ENCODE assay signal across 24 cellular contexts in the genomic region with DNA sequence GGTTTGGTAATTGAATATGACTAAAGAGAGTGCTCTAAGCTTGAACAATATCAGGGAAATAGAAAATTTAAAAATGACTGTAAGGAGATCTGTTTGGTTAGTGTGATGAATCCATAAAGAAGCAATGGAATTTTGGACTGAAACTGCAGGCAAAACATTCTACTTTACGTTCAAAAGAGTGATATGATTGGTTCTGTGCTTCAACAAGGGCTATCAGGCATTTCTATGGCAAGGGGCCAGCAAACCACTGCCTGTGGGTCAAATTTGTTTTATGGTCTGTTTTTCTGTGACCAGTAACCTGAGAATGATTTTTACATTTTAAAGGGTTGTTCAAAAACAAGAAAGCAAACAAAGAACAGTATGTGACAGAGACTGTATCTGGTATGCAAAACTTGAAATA.
DNase-seq lines count a peak whose midpoint lies in the region; ATAC-seq and TF ChIP-seq lines count a peak whose summit lies in the region.
"Had no signal": no experiment of that assay in that cellular context is flagged by ENCODE, and none has a peak within 500 bp of the region (broad histone marks: within the 10 kb centered on the region; RNA-seq: fewer than 3 reads in every experiment).

No MANE protein-coding gene starts in this region.

- no peak for TF ChIP-seq CTCF in BE2C (IDR thresholded peaks at IDR 0.05; ENCODE audit: low read depth, low read length)
- TF ChIP-seq CTCF in HFFc6 (IDR thresholded peaks at IDR 0.05), result no peak
- TF ChIP-seq CTCF in mesothelial cell of epicardium (IDR thresholded peaks at IDR 0.05; ENCODE audit: unreplicated experiment), result no peak

- H3K9me3 Mint-ChIP-seq in HFFc6 (no peaks in the 10 kb centered on the region), mesothelial cell of epicardium (peaks cover 10% of the 10 kb centered on the region)
- H3K9me3 Mint-ChIP-seq: activated naive CD8-positive, alpha-beta T cell treated with anti-CD3 and anti-CD28 coated beads, Interleukin-2, amount 50 U/mL, for 24 hours; activated T-helper 17 cell treated with anti-CD3 and anti-CD28 coated beads, Interleukin-2, amount 50 U/mL, for 72 hours had no signal

- H3K27me3 Mint-ChIP-seq in HFFc6 (ENCODE audit: insufficient read depth) (peaks cover 1% of the 10 kb centered on the region; the same call in 1 of the 2 replicates), mesothelial cell of epicardium (ENCODE audit: low read depth) (no peaks in the 10 kb centered on the region)
- H3K27me3 Mint-ChIP-seq: B cell had no signal

- H3K27me3 ChIP-seq in BE2C, result no peaks in the 10 kb centered on the region
- H3K27me3 ChIP-seq: heart left ventricle, MG63 had no signal

- H3K4me3 ChIP-seq in BE2C (ENCODE audit: low read depth, low read length), result no peak overlapping the region
- H3K4me3 ChIP-seq: heart left ventricle, lower lobe of right lung, MG63, PC-9 had no signal

- H3K4me1 ChIP-seq in BE2C, result peaks cover 18% of the 10 kb centered on the region
- H3K4me1 ChIP-seq: heart left ventricle, lower lobe of right lung, parathyroid adenoma had no signal

- no peaks in the 10 kb centered on the region for H3K9me3 ChIP-seq in BE2C
- H3K9me3 ChIP-seq: heart left ventricle, lower lobe of right lung, MG63 had no signal

- no peak for ATAC-seq in HG03521 (IDR thresholded peaks at IDR 0.05; ENCODE audit: unreplicated experiment)
- ATAC-seq in GM21390 (IDR thresholded peaks at IDR 0.05; ENCODE audit: unreplicated experiment), result no peak
- ATAC-seq in GM19328 (IDR thresholded peaks at IDR 0.05; ENCODE audit: unreplicated experiment), result no peak
- ATAC-seq in GM19467 (IDR thresholded peaks at IDR 0.05; ENCODE audit: unreplicated experiment), result no peak
- ATAC-seq: activated naive CD8-positive, alpha-beta T cell treated with anti-CD3 and anti-CD28 coated beads, Interleukin-2, amount 50 U/mL, for 24 hours; activated T-helper 17 cell treated with anti-CD3 and anti-CD28 coated beads, Interleukin-2, amount 50 U/mL, for 72 hours; esophagus mucosa; heart left ventricle; lower lobe of right lung had no signal

- H3K27ac Mint-ChIP-seq in HFFc6 (no peak overlapping the region), mesothelial cell of epicardium (peak overlapping the region; percentile 77)
- H3K27ac Mint-ChIP-seq: activated naive CD8-positive, alpha-beta T cell treated with anti-CD3 and anti-CD28 coated beads, Interleukin-2, amount 50 U/mL, for 24 hours; activated T-helper 17 cell treated with anti-CD3 and anti-CD28 coated beads, Interleukin-2, amount 50 U/mL, for 72 hours; B cell; immature natural killer cell had no signal

- peak; percentile 83 for DNase-seq in BE2C
- peak; percentile 36 for DNase-seq in HFFc6
- peak; percentile 51 for DNase-seq in astrocyte of the hippocampus (ENCODE audit: low read depth, low spot score)
- no peak for DNase-seq in mesothelial cell of epicardium (ENCODE audit: low spot score in 2 of 2, unreplicated experiment in 2 of 2)
- DNase-seq: activated CD4-positive, alpha-beta T cell treated with anti-CD3 and anti-CD28 coated beads for 1 hour; activated naive CD8-positive, alpha-beta T cell treated with anti-CD3 and anti-CD28 coated beads, Interleukin-2, amount 50 U/mL, for 24 hours; caudate nucleus; effector CD4-positive, alpha-beta T cell; heart left ventricle; immature natural killer cell; lower lobe of right lung; MG63; NCI-H524; PC-9; stimulated activated CD4-positive, alpha-beta T cell treated with anti-CD3 and anti-CD28 coated beads, Interleukin-4, amount 100 ng/mL, for 1 hour; T-helper 9 cell had no signal

- H3K36me3 Mint-ChIP-seq in HFFc6 (ENCODE audit: low read depth), result no peaks in the 10 kb centered on the region
- H3K36me3 Mint-ChIP-seq in mesothelial cell of epicardium, result no peaks in the 10 kb centered on the region
- H3K36me3 Mint-ChIP-seq: immature natural killer cell had no signal

- H3K4me3 Mint-ChIP-seq in HFFc6, result no peak overlapping the region
- H3K4me3 Mint-ChIP-seq in mesothelial cell of epicardium, result no peak overlapping the region
- H3K4me3 Mint-ChIP-seq: activated naive CD8-positive, alpha-beta T cell treated with anti-CD3 and anti-CD28 coated beads, Interleukin-2, amount 50 U/mL, for 24 hours; activated T-helper 17 cell treated with anti-CD3 and anti-CD28 coated beads, Interleukin-2, amount 50 U/mL, for 72 hours; B cell; immature natural killer cell had no signal

- 0 out of 2 replicates have a peak, but pooled peaks cover 6% of the 10 kb centered on the region for H3K4me1 Mint-ChIP-seq in HFFc6 (ENCODE audit: low read depth)
- peaks cover 26% of the 10 kb centered on the region for H3K4me1 Mint-ChIP-seq in mesothelial cell of epicardium
- H3K4me1 Mint-ChIP-seq: activated naive CD8-positive, alpha-beta T cell treated with anti-CD3 and anti-CD28 coated beads, Interleukin-2, amount 50 U/mL, for 24 hours; activated T-helper 17 cell treated with anti-CD3 and anti-CD28 coated beads, Interleukin-2, amount 50 U/mL, for 72 hours; B cell; immature natural killer cell had no signal

- no peaks in the 10 kb centered on the region for H3K36me3 ChIP-seq in BE2C
- H3K36me3 ChIP-seq: heart left ventricle, lower lobe of right lung, MG63 had no signal

Comparison
In these comparisons a context has a peak if more than half of its experiments do, and no peak if none do; other contexts are left out.
1. DNase-seq: peak in BE2C (single experiment), HFFc6 (single experiment) and astrocyte of the hippocampus (single experiment); none in mesothelial cell of epicardium (0 of 2).